Comparison of ENCODE assay signal across 26 cellular contexts in genomic region chr4:1419708-1420107, GRCh38. TPM values are rescaled to one million over a fixed set of nuclear protein-coding genes. Genes with fewer than 3 reads are reported as not detected.
DNase-seq lines count a peak whose midpoint lies in the region; ATAC-seq lines count a peak whose summit lies in the region.
"Had no signal": no experiment of that assay in that cellular context is flagged by ENCODE, and none has a peak within 500 bp of the region (broad histone marks: within the 10 kb centered on the region; RNA-seq: fewer than 3 reads in every experiment).

No MANE protein-coding gene starts in this region.

- no peaks in the 10 kb centered on the region for H3K27me3 ChIP-seq in H7 (ENCODE audit: control insufficient read depth, insufficient read depth, low read length)

- no peak overlapping the region for H3K27ac Mint-ChIP-seq in activated CD8-positive, alpha-beta memory T cell treated with anti-CD3 and anti-CD28 coated beads, Interleukin-2, amount 10 ng/mL, durations not matched to agents 7 days and 5 days
- H3K27ac Mint-ChIP-seq: CD8-positive, alpha-beta T cell; H9; HFFc6 had no signal

- H3K4me1 Mint-ChIP-seq in activated CD8-positive, alpha-beta memory T cell treated with anti-CD3 and anti-CD28 coated beads, Interleukin-2, amount 10 ng/mL, durations not matched to agents 7 days and 5 days: no peaks in the 10 kb centered on the region
- H3K4me1 Mint-ChIP-seq: H9 had no signal

- H3K27me3 Mint-ChIP-seq in activated CD8-positive, alpha-beta memory T cell treated with anti-CD3 and anti-CD28 coated beads, Interleukin-2, amount 10 ng/mL, durations not matched to agents 7 days and 5 days: peaks cover 20% of the 10 kb centered on the region

- no peaks in the 10 kb centered on the region for H3K9me3 Mint-ChIP-seq in activated CD8-positive, alpha-beta memory T cell treated with anti-CD3 and anti-CD28 coated beads, Interleukin-2, amount 10 ng/mL, durations not matched to agents 7 days and 5 days (ENCODE audit: low read depth)
- H3K9me3 Mint-ChIP-seq: CD8-positive, alpha-beta T cell; H9; HFFc6 had no signal

- ATAC-seq in activated CD8-positive, alpha-beta memory T cell treated with anti-CD3 and anti-CD28 coated beads, Interleukin-2, amount 10 ng/mL, durations not matched to agents 7 days and 5 days: no peak
- ATAC-seq: CD8-positive, alpha-beta T cell had no signal

- intact Hi-C loops in posterior vena cava (cut with DNase I): no loop called here

- peak; percentile 11 for DNase-seq in activated CD8-positive, alpha-beta memory T cell treated with anti-CD3 and anti-CD28 coated beads, Interleukin-2, amount 10 ng/mL, durations not matched to agents 7 days and 5 days
- DNase-seq in activated CD8-positive, alpha-beta memory T cell treated with anti-CD3 and anti-CD28 coated beads for 24 hours: no peak
- DNase-seq in H7: peak; percentile 15
- peak; percentile 11 for DNase-seq in islet precursor cell
- peak; percentile 19 for DNase-seq in posterior vena cava (ENCODE audit: low spot score)
- DNase-seq in stimulated activated CD4-positive, alpha-beta T cell treated with anti-CD3 and anti-CD28 coated beads, Interleukin-15, amount 100 ng/mL, for 24 hours: no peak
- DNase-seq in SHP77 (lab: John Stamatoyannopoulos, UW): no peak
- no peak for DNase-seq in DMS79 treated with DMSO at 0.1 percent for 48 hours (lab: John Stamatoyannopoulos, UW)
- DNase-seq: AML-193; C1 segment of cervical spinal cord; Calu3; CD8-positive, alpha-beta T cell; EL; H9; HFFc6; MM.1S; NCI-H1048; NCI-H1436; NCI-H187 treated with DMSO at 0.1 percent for 48 hours; NCI-H2107; NCI-H446 treated with DMSO at 0.1 percent for 48 hours; NCI-H526 treated with DMSO at 0.1 percent for 48 hours; OCI-M1; SIG-M5 had no signal

- H3K4me3 Mint-ChIP-seq in activated CD8-positive, alpha-beta memory T cell treated with anti-CD3 and anti-CD28 coated beads, Interleukin-2, amount 10 ng/mL, durations not matched to agents 7 days and 5 days: no peak overlapping the region
- H3K4me3 Mint-ChIP-seq: CD8-positive, alpha-beta T cell; H9; HFFc6 had no signal

- no peaks in the 10 kb centered on the region for H3K36me3 Mint-ChIP-seq in activated CD8-positive, alpha-beta memory T cell treated with anti-CD3 and anti-CD28 coated beads, Interleukin-2, amount 10 ng/mL, durations not matched to agents 7 days and 5 days
- H3K36me3 Mint-ChIP-seq: CD8-positive, alpha-beta T cell had no signal

- CTCF ChIA-PET in activated CD8-positive, alpha-beta memory T cell treated with anti-CD3 and anti-CD28 coated beads, Interleukin-2, amount 10 ng/mL, durations not matched to agents 7 days and 5 days (lab: Charles Lee): no interaction called here

- H3K36me3 ChIP-seq in H7 (replicated peaks; ENCODE audit: control insufficient read depth, insufficient read depth, low read length): no peaks in the 10 kb centered on the region

- H3K4me3 ChIP-seq in H7 (ENCODE audit: insufficient read depth, low read depth, low read length): no peak overlapping the region

RNA-seq across cellular contexts. Expression of gene NKX1-1, which starts 13.5 kb away (rescaled TPM):
- not detected for total RNA-seq in activated CD8-positive, alpha-beta memory T cell treated with anti-CD3 and anti-CD28 coated beads, Interleukin-2, amount 10 ng/mL, durations not matched to agents 7 days and 5 days
- not detected in 2 replicates for total RNA-seq in H7 (2014; rRNA removed; shearing (Covaris generic))
- not detected for total RNA-seq in posterior vena cava
- total RNA-seq: A172; Calu3; CD8-positive, alpha-beta T cell; H9; HFFc6; LHCN-M2 had no signal

Comparison
In these comparisons a context has a peak if more than half of its experiments do, and no peak if none do; other contexts are left out.
1. DNase-seq: peak in activated CD8-positive, alpha-beta memory T cell treated with anti-CD3 and anti-CD28 coated beads, Interleukin-2, amount 10 ng/mL, durations not matched to agents 7 days and 5 days (single experiment), H7 (single experiment), islet precursor cell (single experiment) and posterior vena cava (single experiment); none in activated CD8-positive, alpha-beta memory T cell treated with anti-CD3 and anti-CD28 coated beads for 24 hours (single experiment), stimulated activated CD4-positive, alpha-beta T cell treated with anti-CD3 and anti-CD28 coated beads, Interleukin-15, amount 100 ng/mL, for 24 hours (single experiment), SHP77 (0 of 2) and DMS79 treated with DMSO at 0.1 percent for 48 hours (single experiment).